ENCODE assay signal across 8 cellular contexts in the genomic region with DNA sequence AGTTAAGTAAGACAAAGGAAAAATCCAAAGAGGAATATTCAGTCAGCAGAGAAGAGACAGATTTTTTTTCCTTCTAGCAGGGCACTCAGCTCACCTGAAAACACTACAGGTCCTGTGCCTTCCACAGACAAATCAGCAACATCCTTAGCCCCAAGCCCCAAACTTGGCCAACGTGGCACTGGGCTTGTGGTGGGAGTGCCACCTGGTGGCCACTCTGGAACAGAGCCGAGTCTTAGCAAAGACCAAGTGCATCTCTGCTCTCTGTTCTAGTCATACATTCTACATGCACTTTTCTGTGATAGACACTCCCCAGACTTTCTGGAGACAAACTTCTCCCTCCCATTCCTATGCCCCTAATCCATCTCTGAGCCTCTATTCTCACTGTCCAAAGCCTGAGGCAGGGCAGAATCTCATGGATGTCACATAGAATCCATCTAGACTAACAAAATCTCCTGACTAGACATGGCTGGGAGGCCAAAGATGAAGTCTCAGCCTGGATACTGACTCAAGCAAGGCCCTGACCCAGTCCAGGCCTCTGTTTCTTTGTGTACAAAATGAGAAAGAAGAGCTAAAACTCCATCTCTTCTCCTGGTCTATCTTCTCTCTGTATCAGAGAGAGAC. TPM values are rescaled to one million over a fixed set of nuclear protein-coding genes. Genes with fewer than 3 reads are reported as not detected.
DNase-seq lines count a peak whose midpoint lies in the region; ATAC-seq, FAIRE-seq and TF ChIP-seq lines count a peak whose summit lies in the region.

No MANE protein-coding gene starts in this region.

- H3K9me3 ChIP-seq in OCI-LY3 (ENCODE audit: insufficient read depth, low read length) (no peaks in the 10 kb centered on the region), endothelial cell of umbilical vein (replicated peaks; ENCODE audit: control insufficient read depth, insufficient read depth, low read length) (no peaks in the 10 kb centered on the region)

- H3K4me1 Mint-ChIP-seq in stimulated activated effector memory CD8-positive, alpha-beta T cell treated with anti-CD3 and anti-CD28 coated beads, Interleukin-12 subunit alpha, Interleukin-12 subunit beta, amount 100 ng/mL, for 72 hours = peaks cover 42% of the 10 kb centered on the region

- ATAC-seq in stimulated activated effector memory CD8-positive, alpha-beta T cell treated with anti-CD3 and anti-CD28 coated beads, Interleukin-12 subunit alpha, Interleukin-12 subunit beta, amount 100 ng/mL, for 72 hours = peak; percentile 82
- no peak for ATAC-seq in GM19397 (IDR thresholded peaks at IDR 0.05; ENCODE audit: unreplicated experiment)

- H3K9me3 Mint-ChIP-seq in stimulated activated effector memory CD8-positive, alpha-beta T cell treated with anti-CD3 and anti-CD28 coated beads, Interleukin-12 subunit alpha, Interleukin-12 subunit beta, amount 100 ng/mL, for 72 hours = no peaks in the 10 kb centered on the region

- H3K79me2 ChIP-seq in OCI-LY3 (ENCODE audit: low read length) = peaks cover 26% of the 10 kb centered on the region
- no peaks in the 10 kb centered on the region for H3K79me2 ChIP-seq in endothelial cell of umbilical vein (ENCODE audit: control insufficient read depth, insufficient read depth, low read length)

- H4K20me1 ChIP-seq in OCI-LY3 (ENCODE audit: insufficient read depth, low read length) (no peaks in the 10 kb centered on the region), endothelial cell of umbilical vein (replicated peaks; ENCODE audit: control insufficient read depth, extremely low read depth, insufficient read depth, low read length) (no peaks in the 10 kb centered on the region)

- BruUV-seq in endothelial cell of umbilical vein (replicated peaks; lab: Mats Ljungman, UMichigan) = no TSS peak

- intact Hi-C loops in endothelial cell of umbilical vein (cut with micrococcal nuclease) = loop anchor here (1.0 to 5.0 kb wide), 4 partner anchors 50 to 183 kb away; no protein-coding TSS in a partner anchor

- no peak overlapping the region for H2AFZ ChIP-seq in OCI-LY3 (ENCODE audit: low read depth, low read length)
- H2AFZ ChIP-seq in endothelial cell of umbilical vein (ENCODE audit: low read depth, low read length) = no peak overlapping the region

- FAIRE-seq in endothelial cell of umbilical vein (lab: Jason Lieb, UNC) = peak; percentile 91

- H3K4me3 Mint-ChIP-seq in stimulated activated effector memory CD8-positive, alpha-beta T cell treated with anti-CD3 and anti-CD28 coated beads, Interleukin-12 subunit alpha, Interleukin-12 subunit beta, amount 100 ng/mL, for 72 hours = no peak overlapping the region

- H3K36me3 Mint-ChIP-seq in stimulated activated effector memory CD8-positive, alpha-beta T cell treated with anti-CD3 and anti-CD28 coated beads, Interleukin-12 subunit alpha, Interleukin-12 subunit beta, amount 100 ng/mL, for 72 hours = peaks cover 8% of the 10 kb centered on the region

- H3K4me2 ChIP-seq in OCI-LY3 (ENCODE audit: low read length) (peak overlapping the region; percentile 8; the same call in 1 of the 2 replicates), endothelial cell of umbilical vein (ENCODE audit: insufficient read depth, low read length) (no peak overlapping the region)

- peaks cover 2% of the 10 kb centered on the region for H3K36me3 ChIP-seq in OCI-LY3 (replicated peaks; ENCODE audit: low read depth, low read length)
- no peaks in the 10 kb centered on the region for H3K36me3 ChIP-seq in endothelial cell of umbilical vein (ENCODE audit: control insufficient read depth in 2 of 2, extremely low read depth in 1 of 2, insufficient read depth in 2 of 2, low read length in 2 of 2)

- in situ Hi-C loops in G401 (cut with HindIII; ENCODE audit: low sequenced_read_pairs) = no loop called here

- peak overlapping the region; percentile 18; the same call in 1 of the 2 replicates for H3K9ac ChIP-seq in OCI-LY3 (ENCODE audit: low read length)
- H3K9ac ChIP-seq in endothelial cell of umbilical vein (replicated peaks; ENCODE audit: extremely low read depth, insufficient read depth, low read length) = no peak overlapping the region

- no peaks in the 10 kb centered on the region for H3K9me1 ChIP-seq in endothelial cell of umbilical vein (replicated peaks; ENCODE audit: control insufficient read depth, extremely low read depth, insufficient read depth, low read length)

- no peak for TF ChIP-seq POLR2A in endothelial cell of umbilical vein (IDR thresholded peaks at IDR 0.05; ENCODE audit: low read depth, low read length)

- no peak overlapping the region for H3K27ac Mint-ChIP-seq in stimulated activated effector memory CD8-positive, alpha-beta T cell treated with anti-CD3 and anti-CD28 coated beads, Interleukin-12 subunit alpha, Interleukin-12 subunit beta, amount 100 ng/mL, for 72 hours

- H3K4me1 ChIP-seq in OCI-LY3 (ENCODE audit: low read length) (peaks cover 52% of the 10 kb centered on the region), endothelial cell of umbilical vein (ENCODE audit: control insufficient read depth, extremely low read depth, insufficient read depth, low read length) (no peaks in the 10 kb centered on the region)

- TF ChIP-seq CTCF in OCI-LY3 (IDR thresholded peaks at IDR 0.05; ENCODE audit: low read depth, low read length) (peak; percentile 98), endothelial cell of umbilical vein (IDR thresholded peaks at IDR 0.05; ENCODE audit: extremely low read depth in 1 of 2, insufficient read depth in 1 of 2, low read depth in 1 of 2, low read length in 2 of 2) (peak; percentile 90 to 95)

- H3K4me3 ChIP-seq in OCI-LY3 (ENCODE audit: low read length) (no peak overlapping the region), endothelial cell of umbilical vein (replicated peaks in 1 of 3; ENCODE audit: insufficient read depth in 1 of 3, low read depth in 1 of 3, low read length in 3 of 3) (no peak overlapping the region)

- POLR2A ChIA-PET in endothelial cell of umbilical vein (lab: Charles Lee) = interaction anchor here (1.7 kb wide), 1 partner anchor 56 kb away, joined by 4 read pairs; no protein-coding TSS in a partner anchor

- dilution Hi-C loops in endothelial cell of umbilical vein (cut with MboI; ENCODE audit: extremely low pct_ligation_motif_present, low sequenced_read_pairs) = no loop called here

- CTCF ChIA-PET in endothelial cell of umbilical vein (lab: Charles Lee) = interaction anchor here (0.9 to 9.0 kb wide), 22 partner anchors 10 to 330 kb away, joined by 3 to 313 read pairs (median 4); partner anchors contain the start of gene UBL7

- H3K27me3 ChIP-seq in OCI-LY3 (ENCODE audit: low read depth, low read length) (no peaks in the 10 kb centered on the region), endothelial cell of umbilical vein (ENCODE audit: control insufficient read depth in 2 of 2, insufficient read depth in 2 of 2, low read length in 2 of 2) (no peaks in the 10 kb centered on the region)

- H3K27ac ChIP-seq in OCI-LY3 (ENCODE audit: low read length) (peak overlapping the region; percentile 5; the same call in 1 of the 2 replicates), endothelial cell of umbilical vein (ENCODE audit: insufficient read depth, low read depth, low read length) (no peak overlapping the region)

- peak; percentile 93 for DNase-seq in G401 (ENCODE audit: low spot score)
- DNase-seq in HUDEP-2 (lab: John Stamatoyannopoulos, UW; ENCODE audit: unreplicated experiment in 76 of 76) = peak in 71 of 76 experiments; percentile 7 to 84 (median 59)
- peak; percentile 87 for DNase-seq in activated CD8-positive, alpha-beta memory T cell treated with anti-CD3 and anti-CD28 coated beads, Interleukin-2, amount 50 U/mL, for 48 hours
- DNase-seq in endothelial cell of umbilical vein (ENCODE audit: low read depth, low spot score) = peak; percentile 65
- peak; percentile 78 for DNase-seq in myocyte (ENCODE audit: low read depth)
- peak; percentile 66 to 83 for DNase-seq in stimulated activated effector memory CD8-positive, alpha-beta T cell treated with anti-CD3 and anti-CD28 coated beads, Interleukin-12 subunit alpha, Interleukin-12 subunit beta, amount 100 ng/mL, for 72 hours (ENCODE audit: low spot score in 2 of 2)

TF ChIP-seq in endothelial cell of umbilical vein, 7 proteins besides CTCF, POLR2A, EP300 and RAD21:
- TF ChIP-seq FOS (IDR thresholded peaks at IDR 0.05; ENCODE audit: borderline replicate concordance, insufficient read depth, low read length) = no peak
- no peak for TF ChIP-seq EZH2 (IDR thresholded peaks at IDR 0.05; ENCODE audit: borderline replicate concordance, low read depth, low read length, severe bottlenecking)
- TF ChIP-seq MYC (IDR thresholded peaks at IDR 0.05; ENCODE audit: low read depth, low read length) = no peak
- no peak for TF ChIP-seq JUN (IDR thresholded peaks at IDR 0.05; ENCODE audit: borderline replicate concordance, insufficient read depth, insufficient read length, low read depth)
- no peak for TF ChIP-seq GATA2 (IDR thresholded peaks at IDR 0.05; ENCODE audit: insufficient read depth, insufficient read length, low read depth, low read length)

RNA-seq across cellular contexts. Expression of gene SEMA7A, which starts 5.0 kb away (rescaled TPM):
- 8.5 and 14.3 TPM in 2 replicates for total RNA-seq in G401 (2014; rRNA removed; shearing (Covaris generic))
- 1.3 and 1.7 TPM in 2 replicates for total RNA-seq in endothelial cell of umbilical vein
- polyA plus RNA-seq in endothelial cell of umbilical vein = 2.0 and 3.0 TPM in 2 replicates
- polyA plus RNA-seq in endothelial cell of umbilical vein (2011; cell fraction: cytosol; rRNA removed) = 1.3 and 1.7 TPM in 2 replicates
- 1.4 and 2.1 TPM in 2 replicates for polyA plus RNA-seq in endothelial cell of umbilical vein (2011; cell fraction: nucleus; rRNA removed)
- 0.84 and 1.8 TPM in 2 replicates for polyA plus RNA-seq in endothelial cell of umbilical vein (2012)
- 3.9 and 4.3 TPM in 2 replicates for polyA minus RNA-seq in endothelial cell of umbilical vein
- polyA minus RNA-seq in endothelial cell of umbilical vein (2011; cell fraction: cytosol; rRNA and poly(A)+ RNA removed) = not detected
- polyA minus RNA-seq in endothelial cell of umbilical vein (2011; cell fraction: nucleus; rRNA and poly(A)+ RNA removed) = 0.34 and 2.2 TPM in 2 replicates
- 9.5 and 11.4 TPM in 2 replicates for total RNA-seq in myocyte
- polyA plus RNA-seq in myocyte (2012) = 65.2 TPM

RNA-seq across cellular contexts. Expression of gene UBL7, which starts 22.2 kb away (rescaled TPM):
- total RNA-seq in G401 (2014; rRNA removed; shearing (Covaris generic)) = 111 and 117 TPM in 2 replicates
- total RNA-seq in endothelial cell of umbilical vein = 31.9 and 32.8 TPM in 2 replicates
- polyA plus RNA-seq in endothelial cell of umbilical vein = 90.4 and 109 TPM in 2 replicates
- polyA plus RNA-seq in endothelial cell of umbilical vein (2011; cell fraction: cytosol; rRNA removed) = 56.6 and 59.3 TPM in 2 replicates
- 19.2 and 20.8 TPM in 2 replicates for polyA plus RNA-seq in endothelial cell of umbilical vein (2011; cell fraction: nucleus; rRNA removed)
- 31.1 and 31.8 TPM in 2 replicates for polyA plus RNA-seq in endothelial cell of umbilical vein (2012)
- polyA minus RNA-seq in endothelial cell of umbilical vein = 46.7 and 47.5 TPM in 2 replicates
- 54.8 TPM for polyA minus RNA-seq in endothelial cell of umbilical vein (2011; cell fraction: cytosol; rRNA and poly(A)+ RNA removed)
- 7.1 and 12.1 TPM in 2 replicates for polyA minus RNA-seq in endothelial cell of umbilical vein (2011; cell fraction: nucleus; rRNA and poly(A)+ RNA removed)
- 44.4 and 63.2 TPM in 2 replicates for total RNA-seq in myocyte
- 55.1 TPM for polyA plus RNA-seq in myocyte (2012)
